In genomic region chr3:28050120-28050519, GRCh38 we compare ENCODE assay signal across 26 cellular contexts.
"Had no signal": no experiment of that assay in that cellular context is flagged by ENCODE, and none has a peak within 500 bp of the region (broad histone marks: within the 10 kb centered on the region; RNA-seq: fewer than 3 reads in every experiment).

No MANE protein-coding gene starts in this region.

- H3K4me3 Mint-ChIP-seq: immature natural killer cell; naive B cell; neural crest cell; stimulated activated naive B cell treated with anti-CD40 and anti-IgM and Interleukin-4, amounts not matched to agents 10 μg/mL and 1 μg/mL and 100 μg/mL, for 72 hours; T-helper 17 cell had no signal

- DNase-seq: activated CD4-positive, alpha-beta T cell treated with anti-CD3 and anti-CD28 coated beads for 48 hours; activated CD4-positive, alpha-beta T cell treated with anti-CD3 and anti-CD28 coated beads, Interleukin-2, amount 50 U/mL, for 48 hours; activated effector memory CD4-positive, alpha-beta T cell treated with anti-CD3 and anti-CD28 coated beads, Interleukin-2, amount 50 U/mL, for 16 hours; activated naive CD4-positive, alpha-beta T cell treated with anti-CD3 and anti-CD28 coated beads, Interleukin-2, amount 50 U/mL, for 16 hours; anterior cingulate cortex; effector memory CD4-positive, alpha-beta T cell; heart left ventricle; hypothalamus; kidney; left colon; naive B cell; pancreas; psoas muscle; stimulated activated CD4-positive, alpha-beta T cell treated with anti-CD3 and anti-CD28 coated beads, Interleukin-1b, Interleukin-23, amount 100 ng/mL, for 48 hours; stimulated activated CD8-positive, alpha-beta memory T cell treated with anti-CD3 and anti-CD28 coated beads, Interleukin-4, amount 100 ng/mL, for 48 hours; stimulated activated naive B cell treated with anti-CD40 and anti-IgM and Interleukin-4, amounts not matched to agents 10 μg/mL and 1 μg/mL and 100 μg/mL, for 72 hours; T-helper 17 cell; T1000; testis; transverse colon; WERI-Rb-1 had no signal

- H3K4me2 ChIP-seq: smooth muscle cell had no signal

- H3K4me3 ChIP-seq: colonic mucosa, heart left ventricle, pancreas, psoas muscle, smooth muscle cell, testis, transverse colon had no signal

- H3K27me3 ChIP-seq: colonic mucosa, foreskin keratinocyte, heart left ventricle, pancreas, testis, transverse colon had no signal

- H3K4me1 Mint-ChIP-seq: naive B cell had no signal

- H3K9me3 Mint-ChIP-seq: naive B cell; neural crest cell; stimulated activated naive B cell treated with anti-CD40 and anti-IgM and Interleukin-4, amounts not matched to agents 10 μg/mL and 1 μg/mL and 100 μg/mL, for 72 hours had no signal

- ATAC-seq: heart left ventricle; pancreas; psoas muscle; stimulated activated naive B cell treated with anti-CD40 and anti-IgM and Interleukin-4, amounts not matched to agents 10 μg/mL and 1 μg/mL and 100 μg/mL, for 72 hours; T-helper 17 cell had no signal

- H3K36me3 Mint-ChIP-seq: immature natural killer cell; naive B cell; stimulated activated naive B cell treated with anti-CD40 and anti-IgM and Interleukin-4, amounts not matched to agents 10 μg/mL and 1 μg/mL and 100 μg/mL, for 72 hours had no signal

- H3K4me1 ChIP-seq: colonic mucosa, heart left ventricle, pancreas, psoas muscle, testis had no signal

- H3K27ac Mint-ChIP-seq: immature natural killer cell; naive B cell; stimulated activated naive B cell treated with anti-CD40 and anti-IgM and Interleukin-4, amounts not matched to agents 10 μg/mL and 1 μg/mL and 100 μg/mL, for 72 hours had no signal

- H3K9me3 ChIP-seq: colonic mucosa, heart left ventricle, pancreas, psoas muscle, testis, transverse colon had no signal

- H3K36me3 ChIP-seq: colonic mucosa, heart left ventricle, pancreas, transverse colon, WERI-Rb-1 had no signal

- H3K27ac ChIP-seq: colonic mucosa, foreskin keratinocyte, heart left ventricle, pancreas, psoas muscle, testis, transverse colon, WERI-Rb-1 had no signal
